ENCODE assay signal across 18 cellular contexts in the genomic region with DNA sequence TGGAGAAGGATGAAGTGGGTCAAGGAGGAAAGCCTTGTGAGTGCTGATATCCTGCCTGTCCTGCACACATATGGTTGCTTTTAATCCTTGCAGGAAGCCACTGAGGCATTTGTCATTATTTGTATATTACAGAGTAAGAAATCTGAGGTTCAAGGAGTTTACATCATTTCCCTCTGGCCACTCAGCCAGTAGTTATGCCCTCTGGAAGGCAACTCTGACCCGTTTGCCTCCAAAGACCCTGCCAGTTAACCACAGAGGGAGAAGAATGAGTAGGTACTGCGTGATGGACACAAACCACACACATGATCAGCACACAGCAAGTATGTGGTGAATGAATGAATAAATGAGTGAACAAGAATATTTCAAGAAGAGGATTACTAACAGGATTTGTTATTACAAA. TPM values are rescaled to one million over a fixed set of nuclear protein-coding genes. Genes with fewer than 3 reads are reported as not detected.
DNase-seq lines count a peak whose midpoint lies in the region; ATAC-seq and TF ChIP-seq lines count a peak whose summit lies in the region.
"Had no signal": no experiment of that assay in that cellular context is flagged by ENCODE, and none has a peak within 500 bp of the region (broad histone marks: within the 10 kb centered on the region; RNA-seq: fewer than 3 reads in every experiment).

No MANE protein-coding gene starts in this region.

- H3K4me1 ChIP-seq in GM23248 (ENCODE audit: insufficient read depth): peaks cover 34% of the 10 kb centered on the region

- H3K27me3 Mint-ChIP-seq in Calu3 (ENCODE audit: unreplicated experiment): peaks cover 38% of the 10 kb centered on the region

- no TSS peak for BruUV-seq in Calu3 (replicated peaks; lab: Mats Ljungman, UMichigan)

- H3K9me3 ChIP-seq in GM23248 (ENCODE audit: low read depth): no peaks in the 10 kb centered on the region
- H3K9me3 ChIP-seq: SK-N-SH had no signal

- no peak for TF ChIP-seq CTCF in Calu3 (IDR thresholded peaks at IDR 0.05; ENCODE audit: unreplicated experiment)

- H3K4me3 Mint-ChIP-seq in Calu3 (ENCODE audit: low read depth, unreplicated experiment): no peak overlapping the region

- H3K79me2 ChIP-seq in GM23248 (ENCODE audit: insufficient read depth): no peaks in the 10 kb centered on the region

- H4K20me1 ChIP-seq in GM23248 (ENCODE audit: insufficient read depth): no peaks in the 10 kb centered on the region

- peak overlapping the region; percentile 35 for H3K4me2 ChIP-seq in GM23248 (ENCODE audit: unreplicated experiment)
- H3K4me2 ChIP-seq: SK-N-SH had no signal

- peak overlapping the region; percentile 40 for H3K27ac ChIP-seq in GM23248
- H3K27ac ChIP-seq: 22Rv1 had no signal

- DNase-seq in AG08395 (ENCODE audit: low spot score) (peak; percentile 42), GM23248 (peak; percentile 75), RPMI7951 (ENCODE audit: low read depth) (peak; percentile 49), glomerular visceral epithelial cell (ENCODE audit: extremely low spot score) (peak; percentile 62), Calu3 (no peak), SW480 (ENCODE audit: low spot score) (no peak)
- DNase-seq: H7, KBM-7, MM.1S, NCI-H1105 treated with DMSO at 0.1 percent for 48 hours, NCI-H187 treated with DMSO at 0.1 percent for 48 hours, NCI-H2171 treated with DMSO at 0.1 percent for 48 hours, NCI-H82, Right ventricle myocardium superior, SK-N-SH had no signal

- H3K9me2 ChIP-seq in GM23248 (ENCODE audit: insufficient read depth): no peaks in the 10 kb centered on the region
- H3K9me2 ChIP-seq: SK-N-SH had no signal

- H3K36me3 Mint-ChIP-seq in Calu3 (ENCODE audit: insufficient read depth, unreplicated experiment): no peaks in the 10 kb centered on the region

- no peaks in the 10 kb centered on the region for H3K9me3 Mint-ChIP-seq in Calu3 (ENCODE audit: low read depth, unreplicated experiment)

- no peak overlapping the region for H3K27ac Mint-ChIP-seq in Calu3 (ENCODE audit: unreplicated experiment)

- no peak overlapping the region for H3K9ac ChIP-seq in GM23248
- H3K9ac ChIP-seq: SK-N-SH had no signal

- no peak overlapping the region for H3K4me3 ChIP-seq in GM23248

- ATAC-seq in HG03342 (IDR thresholded peaks at IDR 0.05; ENCODE audit: unreplicated experiment): no peak
- ATAC-seq in HG02973 (IDR thresholded peaks at IDR 0.05; ENCODE audit: unreplicated experiment): no peak

- CTCF ChIA-PET in Calu3 (lab: Charles Lee): no interaction called here

- H2AFZ ChIP-seq in GM23248: 0 out of 2 replicates have a peak overlapping the region, but pooled peaks have one; percentile 1

- H3K27me3 ChIP-seq in GM23248 (replicated peaks; ENCODE audit: insufficient read depth): no peaks in the 10 kb centered on the region

- peaks cover 12% of the 10 kb centered on the region for H3K4me1 Mint-ChIP-seq in Calu3 (ENCODE audit: low read depth, unreplicated experiment)

- peaks cover 25% of the 10 kb centered on the region for H3F3A ChIP-seq in GM23248 (ENCODE audit: insufficient read depth)

- in situ Hi-C loops in GM23248 (cut with MboI): no loop called here

- intact Hi-C loops in Calu3 (cut with micrococcal nuclease; ENCODE audit: unreplicated experiment): no loop called here

- 4 to 6% methylated on average over 2 of the region's 2 CpGs for WGBS in GM23248 (ENCODE audit: low coverage in 1 of 2, low lambda C conversion rate in 2 of 2, missing lambda C conversion rate in 2 of 2), 2 experiments

- H3K36me3 ChIP-seq in GM23248 (ENCODE audit: low read depth): no peaks in the 10 kb centered on the region

RNA-seq across cellular contexts. Expression of gene FAM210B, which starts 7.9 kb away (rescaled TPM):
- total RNA-seq in GM23248 (2014; rRNA removed; shearing (Covaris generic)): 87.4 and 91.0 TPM in 2 replicates
- 94.1 and 95.7 TPM in 2 replicates for polyA plus RNA-seq in GM23248 (2016; fragmentation: Nextera tagmentation; extraction: Ambion mirVana)
- total RNA-seq in RPMI7951 (2014; rRNA removed; shearing (Covaris generic)): 47.8 and 48.4 TPM in 2 replicates
- total RNA-seq in Calu3 (2022): 8.7 and 9.4 TPM in 2 replicates

RNA-seq across cellular contexts. Expression of gene AURKA, which starts 41.2 kb away (rescaled TPM):
- total RNA-seq in GM23248 (2014; rRNA removed; shearing (Covaris generic)): 69.8 and 70.8 TPM in 2 replicates
- 78.9 and 88.5 TPM in 2 replicates for polyA plus RNA-seq in GM23248 (2016; fragmentation: Nextera tagmentation; extraction: Ambion mirVana)
- total RNA-seq in RPMI7951 (2014; rRNA removed; shearing (Covaris generic)): 216 and 231 TPM in 2 replicates
- 73.8 and 75.5 TPM in 2 replicates for total RNA-seq in Calu3 (2022)

RNA-seq across cellular contexts. Expression of gene CSTF1, which starts 41.6 kb away (rescaled TPM):
- 56.7 and 69.3 TPM in 2 replicates for total RNA-seq in GM23248 (2014; rRNA removed; shearing (Covaris generic))
- polyA plus RNA-seq in GM23248 (2016; fragmentation: Nextera tagmentation; extraction: Ambion mirVana): 41.7 and 42.1 TPM in 2 replicates
- total RNA-seq in RPMI7951 (2014; rRNA removed; shearing (Covaris generic)): 92.9 and 123 TPM in 2 replicates
- total RNA-seq in Calu3 (2022): 41.0 and 44.3 TPM in 2 replicates

Comparison
In these comparisons a context has a peak if more than half of its experiments do, and no peak if none do; other contexts are left out.
1. DNase-seq: peak in AG08395 (single experiment), GM23248 (single experiment), RPMI7951 (single experiment) and glomerular visceral epithelial cell (single experiment); none in Calu3 (single experiment) and SW480 (single experiment).